14 cellular contexts compared by ENCODE assay signal in genomic region chr1:193680247-193680923, GRCh38.
DNase-seq lines count a peak whose midpoint lies in the region; ATAC-seq and TF ChIP-seq lines count a peak whose summit lies in the region.
"Had no signal": no experiment of that assay in that cellular context is flagged by ENCODE, and none has a peak within 500 bp of the region (broad histone marks: within the 10 kb centered on the region; RNA-seq: fewer than 3 reads in every experiment).

No MANE protein-coding gene starts in this region.

- DNase-seq in heart left ventricle (no peak), left cardiac atrium (no peak), WERI-Rb-1 (no peak), left colon (no peak), KG1 (lab: John Stamatoyannopoulos, UW) (no peak), AG20443 (ENCODE audit: low spot score) (no peak), activated T-cell treated with anti-CD3 and anti-CD28 coated beads for 4 hours (no peak)
- no peak for DNase-seq in stimulated activated CD4-positive, alpha-beta T cell treated with anti-CD3 and anti-CD28 coated beads, Interleukin-2, amount 100 ng/mL, for 48 hours
- DNase-seq: C1 segment of cervical spinal cord, NCI-H1105 treated with DMSO at 0.1 percent for 48 hours, NCI-H1694 treated with DMSO at 0.1 percent for 48 hours, NCI-H345, NCI-H526, OCI-M1 had no signal

- H3K27ac ChIP-seq in heart left ventricle (peak overlapping the region in 5 of 12 donors; percentile 14 to 56 (median 33)), WERI-Rb-1 (peak overlapping the region; percentile 4; the same call in 1 of the 2 replicates)

- intact Hi-C loops in heart left ventricle (cut with DNase I) (no loop called here), left cardiac atrium (cut with DNase I) (no loop called here), left colon (cut with DNase I, micrococcal nuclease) (no loop called here)

- no peaks in the 10 kb centered on the region for H3K9me3 ChIP-seq in heart left ventricle
- no peaks in the 10 kb centered on the region for H3K9me3 ChIP-seq in WERI-Rb-1 (ENCODE audit: severe bottlenecking)

- H3K36me3 ChIP-seq in heart left ventricle (no peaks in the 10 kb centered on the region), WERI-Rb-1 (no peaks in the 10 kb centered on the region)

- H3K27me3 ChIP-seq in heart left ventricle (no peaks in the 10 kb centered on the region), WERI-Rb-1 (ENCODE audit: insufficient read depth, low read depth, severe bottlenecking) (no peaks in the 10 kb centered on the region)

- H3K4me3 ChIP-seq in heart left ventricle (no peak overlapping the region), WERI-Rb-1 (ENCODE audit: low read depth, low read length) (no peak overlapping the region)

- ATAC-seq in heart left ventricle (peak; percentile 20 to 71 (median 60)), left cardiac atrium (no peak), left colon (peak; percentile 21)

- H3K4me1 ChIP-seq in heart left ventricle: peaks cover 0 to 12% (median 0%) of the 10 kb centered on the region in 12 donors

- WGBS in heart left ventricle, 4 donors: 17 to 26% (median 21%) methylated on average over 1 of the region's 1 CpG

- no peak for TF ChIP-seq POLR2A in heart left ventricle (IDR thresholded peaks at IDR 0.05)

- TF ChIP-seq CTCF in heart left ventricle (IDR thresholded peaks at IDR 0.05): no peak
- TF ChIP-seq CTCF in WERI-Rb-1 (IDR thresholded peaks at IDR 0.05; ENCODE audit: low read depth, low read length): no peak

Comparison
In these comparisons a context has a peak if more than half of its experiments do, and no peak if none do; other contexts are left out.
1. ATAC-seq: peak in heart left ventricle (4 of 4) and left colon (single experiment); none in left cardiac atrium (0 of 2).